In the genomic region with DNA sequence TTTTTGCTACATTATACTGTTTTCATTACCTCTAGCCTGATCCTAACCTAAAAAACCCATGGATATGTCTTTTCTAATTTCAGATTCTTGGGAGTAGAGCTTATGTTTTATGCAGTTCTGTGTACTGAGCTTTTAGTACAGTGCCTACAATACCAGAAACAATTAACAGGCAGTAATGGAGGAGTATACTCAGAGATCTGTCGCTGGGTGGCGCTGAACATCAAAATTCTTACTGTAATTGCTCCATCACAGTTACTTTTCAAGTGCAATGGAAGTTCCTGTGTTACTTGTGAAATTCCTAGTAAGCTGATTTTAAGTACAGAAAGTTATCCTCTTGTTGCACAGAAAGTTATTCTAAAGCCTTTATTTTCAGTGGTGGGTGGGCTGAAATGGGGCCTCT, we compare ENCODE assay signal across 8 cellular contexts.
DNase-seq lines count a peak whose midpoint lies in the region; ATAC-seq and TF ChIP-seq lines count a peak whose summit lies in the region.

No MANE protein-coding gene starts in this region.

- TF ChIP-seq POLR2A in GM18505 (IDR thresholded peaks at IDR 0.05; ENCODE audit: borderline replicate concordance, extremely low read depth, insufficient read depth, insufficient read length), result no peak
- TF ChIP-seq POLR2A in NB4 (IDR thresholded peaks at IDR 0.05; ENCODE audit: extremely low read depth, insufficient read length), result no peak

- H3K4me3 Mint-ChIP-seq in activated CD4-positive, alpha-beta T cell treated with anti-CD3 and anti-CD28 coated beads, Interleukin-2, amount 10 ng/mL, durations not matched to agents 24 days and 14 days, result no peak overlapping the region

- H3K9me3 Mint-ChIP-seq in activated CD4-positive, alpha-beta T cell treated with anti-CD3 and anti-CD28 coated beads, Interleukin-2, amount 10 ng/mL, durations not matched to agents 24 days and 14 days, result peaks cover 7% of the 10 kb centered on the region

- DNase-seq in AG09319 (ENCODE audit: extremely low read depth, low read depth) (peak; percentile 32), NB4 (ENCODE audit: low read depth) (peak; percentile 42), glomerular visceral epithelial cell (ENCODE audit: extremely low spot score) (peak; percentile 53), NCI-H2029 (lab: John Stamatoyannopoulos, UW) (no peak)
- DNase-seq in activated CD4-positive, alpha-beta T cell treated with anti-CD3 and anti-CD28 coated beads, Interleukin-2, amount 10 ng/mL, durations not matched to agents 24 days and 14 days, result peak; percentile 66

- no peak overlapping the region for H3K27ac ChIP-seq in parathyroid adenoma

- peaks cover 13% of the 10 kb centered on the region for H3K36me3 Mint-ChIP-seq in activated CD4-positive, alpha-beta T cell treated with anti-CD3 and anti-CD28 coated beads, Interleukin-2, amount 10 ng/mL, durations not matched to agents 24 days and 14 days (ENCODE audit: low read depth)

- no peak overlapping the region for H3K27ac Mint-ChIP-seq in activated CD4-positive, alpha-beta T cell treated with anti-CD3 and anti-CD28 coated beads, Interleukin-2, amount 10 ng/mL, durations not matched to agents 24 days and 14 days

- ATAC-seq in GM18505 (IDR thresholded peaks at IDR 0.05; ENCODE audit: unreplicated experiment) (peak; percentile 74), GM21390 (IDR thresholded peaks at IDR 0.05; ENCODE audit: unreplicated experiment) (no peak)

- H3K27me3 Mint-ChIP-seq in activated CD4-positive, alpha-beta T cell treated with anti-CD3 and anti-CD28 coated beads, Interleukin-2, amount 10 ng/mL, durations not matched to agents 24 days and 14 days, result no peaks in the 10 kb centered on the region

- H3K9ac ChIP-seq in parathyroid adenoma, result no peak overlapping the region

- no peaks in the 10 kb centered on the region for H3K27me3 ChIP-seq in parathyroid adenoma (ENCODE audit: control insufficient read depth, insufficient read depth, low read length)

- H3K4me2 ChIP-seq in parathyroid adenoma (ENCODE audit: low read length), result no peak overlapping the region

- no peaks in the 10 kb centered on the region for H3K9me3 ChIP-seq in parathyroid adenoma (ENCODE audit: control insufficient read depth, low read length)

- peak; percentile 66 for TF ChIP-seq CTCF in AG09319 (IDR thresholded peaks at IDR 0.05; ENCODE audit: low read depth, low read length)
- TF ChIP-seq CTCF in NB4 (IDR thresholded peaks at IDR 0.05; ENCODE audit: low read depth, low read length), result peak; percentile 32
- TF ChIP-seq CTCF in parathyroid adenoma (IDR thresholded peaks at IDR 0.05), result peak; percentile 34

- intact Hi-C loops in activated CD4-positive, alpha-beta T cell treated with anti-CD3 and anti-CD28 coated beads, Interleukin-2, amount 10 ng/mL, durations not matched to agents 24 days and 14 days (cut with micrococcal nuclease), result no loop called here

- H3K36me3 ChIP-seq in parathyroid adenoma (ENCODE audit: control insufficient read depth, insufficient read depth, low read length), result no peaks in the 10 kb centered on the region

- H3K79me2 ChIP-seq in parathyroid adenoma, result peaks cover 5% of the 10 kb centered on the region

- H3K4me3 ChIP-seq in NB4 (ENCODE audit: low read depth, low read length) (no peak overlapping the region), parathyroid adenoma (ENCODE audit: low read depth, low read length) (no peak overlapping the region)

- H3K4me1 ChIP-seq in parathyroid adenoma, result no peaks in the 10 kb centered on the region

- H3K4me1 Mint-ChIP-seq in activated CD4-positive, alpha-beta T cell treated with anti-CD3 and anti-CD28 coated beads, Interleukin-2, amount 10 ng/mL, durations not matched to agents 24 days and 14 days, result peaks cover 7% of the 10 kb centered on the region

- H2AFZ ChIP-seq in parathyroid adenoma, result no peak overlapping the region
